In the genomic region with DNA sequence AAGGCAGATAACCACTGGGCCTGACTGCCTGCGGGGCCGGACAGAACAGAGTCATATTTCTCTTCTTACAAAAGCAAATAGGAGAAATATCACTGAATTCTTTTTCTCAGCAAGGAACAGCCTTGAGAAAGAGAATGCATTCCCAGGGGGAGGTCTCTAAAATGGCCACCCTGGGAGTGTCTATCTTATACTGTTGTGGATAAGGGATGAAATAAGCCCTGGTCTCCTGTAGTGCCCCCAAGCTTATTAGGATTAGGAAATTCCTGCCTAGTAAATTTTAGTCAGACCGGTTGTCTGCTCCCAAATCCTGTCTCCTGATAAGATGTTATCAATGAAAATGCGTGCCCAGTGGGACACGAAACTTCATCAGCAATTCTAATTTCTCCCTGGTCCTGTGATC, we compare ENCODE assay signal across 5 cellular contexts. TPM values are rescaled to one million over a fixed set of nuclear protein-coding genes. Genes with fewer than 3 reads are reported as not detected.
"Had no signal": no experiment of that assay in that cellular context is flagged by ENCODE, and none has a peak within 500 bp of the region (broad histone marks: within the 10 kb centered on the region; RNA-seq: fewer than 3 reads in every experiment).

No MANE protein-coding gene starts in this region.

RNA-seq across cellular contexts. Expression of gene DCAF8L1, which starts 20.8 kb away (rescaled TPM):
- total RNA-seq: M059J, PC-3, Peyer's patch, Right ventricle myocardium superior, SJSA1 had no signal
